8 cellular contexts compared by ENCODE assay signal in the genomic region with DNA sequence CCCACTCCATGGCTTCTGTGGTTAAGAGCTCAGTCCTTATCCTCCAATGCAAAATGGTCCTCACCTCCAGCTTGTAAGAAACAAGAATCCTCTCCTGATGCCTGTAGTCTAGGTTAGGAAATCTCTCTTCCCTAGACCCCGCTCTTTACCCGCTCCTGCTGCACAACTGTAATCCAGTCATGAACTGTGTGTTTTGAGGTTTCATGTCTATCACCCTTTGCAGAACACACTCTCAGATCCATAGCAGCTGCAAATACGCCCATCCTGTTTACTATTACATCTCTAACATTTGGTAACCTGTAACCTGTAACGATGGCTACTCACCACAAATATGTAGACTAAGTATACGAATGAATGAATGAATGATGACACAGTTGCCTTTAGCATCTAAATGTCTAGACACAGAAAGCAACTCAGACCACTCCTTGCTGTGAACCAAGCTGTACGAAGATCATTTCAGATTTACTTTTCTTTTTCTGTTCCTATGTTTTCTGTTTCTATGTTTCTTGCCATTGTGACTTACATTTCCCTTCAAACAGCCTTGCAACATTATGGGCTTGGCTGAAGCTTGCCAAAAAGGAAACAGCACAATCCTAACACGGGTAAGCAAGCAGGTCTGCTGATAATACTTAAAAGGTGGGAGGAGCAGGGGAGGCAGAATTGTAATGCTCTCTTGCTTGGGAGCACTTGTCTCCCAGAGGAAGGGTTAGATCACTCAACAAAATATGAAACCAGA. TPM values are rescaled to one million over a fixed set of nuclear protein-coding genes. Genes with fewer than 3 reads are reported as not detected.
DNase-seq lines count a peak whose midpoint lies in the region; ATAC-seq and TF ChIP-seq lines count a peak whose summit lies in the region.

No MANE protein-coding gene starts in this region.

- peak; percentile 57 to 59 for ATAC-seq in activated CD4-positive, CD25-positive, alpha-beta regulatory T cell treated with anti-CD3 and anti-CD28 coated beads, Interleukin-2, amount 50 U/mL, for 24 hours
- peak; percentile 56 for ATAC-seq in HG02798 (IDR thresholded peaks at IDR 0.05; ENCODE audit: poor library complexity, unreplicated experiment)
- ATAC-seq in left lung, result peak; percentile 72

- H3K27me3 ChIP-seq in SJSA1 (replicated peaks) (no peaks in the 10 kb centered on the region), left lung (no peaks in the 10 kb centered on the region)

- in situ Hi-C loops in GM13976 (cut with MboI; ENCODE audit: low sequenced_read_pairs, unreplicated experiment), result no loop called here

- H3K4me1 ChIP-seq in SJSA1 (replicated peaks) (peaks cover 15% of the 10 kb centered on the region), left lung (peaks cover 11 to 38% of the 10 kb centered on the region in 2 donors)

- H3K4me3 ChIP-seq in SJSA1 (no peak overlapping the region), left lung (no peak overlapping the region)

- intact Hi-C loops in left lung (cut with DNase I), result no loop called here

- no peak for DNase-seq in activated CD4-positive, CD25-positive, alpha-beta regulatory T cell treated with anti-CD3 and anti-CD28 coated beads, Interleukin-2, amount 50 U/mL, for 72 hours
- DNase-seq in SJSA1 (ENCODE audit: low read depth in 1 of 2, low spot score in 2 of 2) (no peak), left lung (no peak), NCI-H187 treated with DMSO at 0.1 percent for 48 hours (lab: John Stamatoyannopoulos, UW) (no peak), GF-D8 (lab: John Stamatoyannopoulos, UW) (no peak), GM13976 (ENCODE audit: low spot score) (no peak)

- TF ChIP-seq CTCF in left lung (IDR thresholded peaks at IDR 0.05), result no peak
- no peak for TF ChIP-seq CTCF in GM13976 (IDR thresholded peaks at IDR 0.05; ENCODE audit: borderline replicate concordance, control extremely low read depth, extremely low read depth, insufficient read depth, missing control alignments)

- H3K27ac ChIP-seq in SJSA1 (peak overlapping the region; percentile 15; the same call in 1 of the 2 replicates), left lung (peak overlapping the region; percentile 53 to 74)

- no peaks in the 10 kb centered on the region for H3K36me3 ChIP-seq in SJSA1
- H3K36me3 ChIP-seq in left lung, result no peaks in the 10 kb centered on the region

- H3K9me3 ChIP-seq in SJSA1 (replicated peaks), result no peaks in the 10 kb centered on the region
- no peaks in the 10 kb centered on the region for H3K9me3 ChIP-seq in left lung

RNA-seq across cellular contexts. Expression of gene EPHA4, which starts 53.7 kb away (rescaled TPM):
- 1.3 and 2.7 TPM in 2 replicates for total RNA-seq in SJSA1 (2014; rRNA removed; shearing (Covaris generic))
- total RNA-seq in left lung, result 10 to 100 TPM; 17.7 to 41.0 TPM
